21 cellular contexts compared by ENCODE assay signal in the genomic region with DNA sequence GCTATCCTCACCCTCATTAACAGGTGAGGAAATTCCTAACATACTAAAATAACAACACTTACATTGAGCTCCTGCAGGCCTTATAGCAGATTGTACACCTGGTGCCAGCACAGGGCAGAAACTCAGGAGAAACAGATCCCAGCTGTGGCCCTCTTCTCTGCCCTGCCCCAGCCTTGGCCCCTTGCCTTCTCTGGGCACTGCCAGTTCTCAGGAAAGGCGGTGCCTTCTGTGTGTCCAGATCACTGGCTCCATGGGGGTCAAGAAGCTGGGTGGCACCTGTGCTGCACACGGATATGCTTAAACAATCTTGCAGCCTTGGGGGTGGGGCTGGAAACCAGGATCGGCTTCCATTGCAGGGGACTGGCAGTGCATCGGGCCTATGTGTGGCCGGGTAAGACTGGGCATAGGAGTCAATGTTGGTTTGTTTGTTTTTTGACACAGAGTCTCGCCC. TPM values are rescaled to one million over a fixed set of nuclear protein-coding genes. Genes with fewer than 3 reads are reported as not detected.
DNase-seq lines count a peak whose midpoint lies in the region; ATAC-seq, FAIRE-seq and TF ChIP-seq lines count a peak whose summit lies in the region.
"Had no signal": no experiment of that assay in that cellular context is flagged by ENCODE, and none has a peak within 500 bp of the region (broad histone marks: within the 10 kb centered on the region; RNA-seq: fewer than 3 reads in every experiment).

No MANE protein-coding gene starts in this region.

- FAIRE-seq in kidney (lab: Jason Lieb, UNC), result no peak
- FAIRE-seq: endometrium had no signal

- no peaks in the 10 kb centered on the region for H3K36me3 ChIP-seq in kidney (ENCODE audit: control insufficient read depth in 1 of 2, insufficient read depth in 2 of 2, low read length in 2 of 2)
- no peaks in the 10 kb centered on the region for H3K36me3 ChIP-seq in parathyroid adenoma (ENCODE audit: control insufficient read depth, insufficient read depth, low read length)

- no peaks in the 10 kb centered on the region for H3K9me3 Mint-ChIP-seq in activated T-helper 17 cell treated with anti-CD3 and anti-CD28 coated beads, Interleukin-2, amount 50 U/mL, for 72 hours
- H3K9me3 Mint-ChIP-seq: CD4-positive, CD25-positive, alpha-beta regulatory T cell; naive B cell had no signal

- H3K4me3 ChIP-seq in kidney (ENCODE audit: low read length in 2 of 2) (no peak overlapping the region), parathyroid adenoma (ENCODE audit: low read depth, low read length) (no peak overlapping the region)
- H3K4me3 ChIP-seq: SK-N-MC, testis had no signal

- intact Hi-C loops in kidney (cut with DNase I), result loop anchor here (5.0 kb wide), 1 partner anchor 70 kb away; no protein-coding TSS in a partner anchor

- H3K4me1 Mint-ChIP-seq in activated T-helper 17 cell treated with anti-CD3 and anti-CD28 coated beads, Interleukin-2, amount 50 U/mL, for 72 hours, result no peaks in the 10 kb centered on the region

- DNase-seq in kidney (peak; percentile 72), KG1 (lab: John Stamatoyannopoulos, UW) (no peak), dermis blood vessel endothelial cell (no peak)
- DNase-seq: activated CD4-positive, alpha-beta T cell treated with anti-CD3 and anti-CD28 coated beads for 4 hours; activated gamma-delta T cell; amygdala; CD4-positive, CD25-positive, alpha-beta regulatory T cell; cerebellar nuclear complex; naive B cell; NCI-H526 treated with DMSO at 0.1 percent for 48 hours; T1000; testis had no signal

- H3K9me3 ChIP-seq in kidney (ENCODE audit: control insufficient read depth in 1 of 2, low read length in 2 of 2) (no peaks in the 10 kb centered on the region), parathyroid adenoma (ENCODE audit: control insufficient read depth, low read length) (no peaks in the 10 kb centered on the region)
- H3K9me3 ChIP-seq: testis had no signal

- no peak for ATAC-seq in activated T-helper 17 cell treated with anti-CD3 and anti-CD28 coated beads, Interleukin-2, amount 50 U/mL, for 72 hours (replicated peaks)
- ATAC-seq in GM18907 (IDR thresholded peaks at IDR 0.05; ENCODE audit: unreplicated experiment) (no peak), HG02970 (IDR thresholded peaks at IDR 0.05; ENCODE audit: low FRiP score, unreplicated experiment) (no peak)

- no peaks in the 10 kb centered on the region for H3K27me3 ChIP-seq in parathyroid adenoma (ENCODE audit: control insufficient read depth, insufficient read depth, low read length)
- H3K27me3 ChIP-seq: testis had no signal

- no peak overlapping the region for H3K4me2 ChIP-seq in parathyroid adenoma (ENCODE audit: low read length)

- TF ChIP-seq CTCF in 22Rv1 (IDR thresholded peaks at IDR 0.05) (no peak), kidney (IDR thresholded peaks at IDR 0.05; ENCODE audit: borderline replicate concordance, extremely low read depth, insufficient read depth) (no peak), parathyroid adenoma (IDR thresholded peaks at IDR 0.05) (no peak)

- no peaks in the 10 kb centered on the region for H3K79me2 ChIP-seq in parathyroid adenoma

- H3K9ac ChIP-seq in kidney (ENCODE audit: low read length in 2 of 2), result no peak overlapping the region
- H3K9ac ChIP-seq in parathyroid adenoma, result no peak overlapping the region

- H3K36me3 Mint-ChIP-seq in activated T-helper 17 cell treated with anti-CD3 and anti-CD28 coated beads, Interleukin-2, amount 50 U/mL, for 72 hours (ENCODE audit: low read depth), result no peaks in the 10 kb centered on the region
- H3K36me3 Mint-ChIP-seq: CD4-positive, CD25-positive, alpha-beta regulatory T cell; naive B cell had no signal

- no peak overlapping the region for H3K4me3 Mint-ChIP-seq in activated T-helper 17 cell treated with anti-CD3 and anti-CD28 coated beads, Interleukin-2, amount 50 U/mL, for 72 hours
- H3K4me3 Mint-ChIP-seq: CD4-positive, CD25-positive, alpha-beta regulatory T cell had no signal

- H3K27ac Mint-ChIP-seq in activated T-helper 17 cell treated with anti-CD3 and anti-CD28 coated beads, Interleukin-2, amount 50 U/mL, for 72 hours, result peak overlapping the region; percentile 50
- H3K27ac Mint-ChIP-seq: progenitor cell of endocrine pancreas had no signal

- no peak overlapping the region for H2AFZ ChIP-seq in parathyroid adenoma

- peaks cover 3 to 8% of the 10 kb centered on the region in 2 donors for H3K4me1 ChIP-seq in kidney (ENCODE audit: control insufficient read depth in 1 of 2, insufficient read depth in 1 of 2, low read depth in 1 of 2, low read length in 2 of 2)
- no peaks in the 10 kb centered on the region for H3K4me1 ChIP-seq in parathyroid adenoma

- H3K27me3 Mint-ChIP-seq in activated T-helper 17 cell treated with anti-CD3 and anti-CD28 coated beads, Interleukin-2, amount 50 U/mL, for 72 hours, result no peaks in the 10 kb centered on the region
- H3K27me3 Mint-ChIP-seq: CD4-positive, CD25-positive, alpha-beta regulatory T cell; naive B cell; progenitor cell of endocrine pancreas had no signal

- H3K27ac ChIP-seq in 22Rv1 (peak overlapping the region; percentile 95), kidney (ENCODE audit: low read depth in 2 of 2, low read length in 2 of 2) (no peak overlapping the region), parathyroid adenoma (peak overlapping the region; percentile 29)
- H3K27ac ChIP-seq: SK-N-MC, testis had no signal

RNA-seq across cellular contexts. Expression of a gene that starts 19.3 kb away (rescaled TPM):
- total RNA-seq in activated T-helper 17 cell treated with anti-CD3 and anti-CD28 coated beads, Interleukin-2, amount 50 U/mL, for 72 hours, result 10 to 100 TPM; 20.1 to 29.6 TPM
- total RNA-seq in kidney (5.1 TPM), dermis blood vessel endothelial cell (5.3 and 9.7 TPM in 2 replicates)
- 17.0 TPM for polyA plus RNA-seq in kidney (ENCODE audit: insufficient read depth, low read depth, low replicate concordance)

RNA-seq across cellular contexts. Expression of a gene that starts 19.5 kb away (rescaled TPM):
- 10 to 100 TPM; 19.3 to 24.5 TPM for total RNA-seq in activated T-helper 17 cell treated with anti-CD3 and anti-CD28 coated beads, Interleukin-2, amount 50 U/mL, for 72 hours
- total RNA-seq in kidney (37.4 TPM), dermis blood vessel endothelial cell (102 and 154 TPM in 2 replicates)
- polyA plus RNA-seq in kidney (ENCODE audit: insufficient read depth, low read depth, low replicate concordance), result 18.5 TPM

RNA-seq across cellular contexts. Expression of a gene that starts 32.8 kb away (rescaled TPM):
- 10 to 100 TPM; 51.4 to 80.8 TPM for total RNA-seq in activated T-helper 17 cell treated with anti-CD3 and anti-CD28 coated beads, Interleukin-2, amount 50 U/mL, for 72 hours
- total RNA-seq in kidney, result 42.0 TPM
- polyA plus RNA-seq in kidney (ENCODE audit: insufficient read depth, low read depth, low replicate concordance), result 56.8 TPM
- 31.1 and 55.7 TPM in 2 replicates for total RNA-seq in dermis blood vessel endothelial cell

RNA-seq across cellular contexts. Expression of a gene that starts 44.1 kb away (rescaled TPM):
- 10 to 100 TPM in 1 of 2 donors, 1 to 10 TPM in 1; 6.3 to 15.6 TPM for total RNA-seq in activated T-helper 17 cell treated with anti-CD3 and anti-CD28 coated beads, Interleukin-2, amount 50 U/mL, for 72 hours
- total RNA-seq in kidney (20.6 TPM), dermis blood vessel endothelial cell (21.4 and 37.3 TPM in 2 replicates)
- 59.9 TPM for polyA plus RNA-seq in kidney (ENCODE audit: insufficient read depth, low read depth, low replicate concordance)

RNA-seq across cellular contexts. Expression of a gene that starts 58.4 kb away (rescaled TPM):
- total RNA-seq in activated T-helper 17 cell treated with anti-CD3 and anti-CD28 coated beads, Interleukin-2, amount 50 U/mL, for 72 hours, result under 1 TPM in 1 of 2 donors, not detected in 1; 0.77 TPM
- total RNA-seq in kidney, result 59.0 TPM
- polyA plus RNA-seq in kidney (ENCODE audit: insufficient read depth, low read depth, low replicate concordance), result 122 TPM
- total RNA-seq in dermis blood vessel endothelial cell, result 0.85 TPM in 1 of 2 replicates, not detected in the other
- total RNA-seq: HT-29 had no signal

Comparison
In these comparisons a context has a peak if more than half of its experiments do, and no peak if none do; other contexts are left out.
1. H3K27ac ChIP-seq: peak in 22Rv1 (single experiment) and parathyroid adenoma (single experiment); none in kidney (0 of 2).